In genomic region chr9:80811003-80811402, GRCh38 we compare ENCODE assay signal across 17 cellular contexts.
DNase-seq lines count a peak whose midpoint lies in the region; FAIRE-seq and TF ChIP-seq lines count a peak whose summit lies in the region.
"Had no signal": no experiment of that assay in that cellular context is flagged by ENCODE, and none has a peak within 500 bp of the region (broad histone marks: within the 10 kb centered on the region; RNA-seq: fewer than 3 reads in every experiment).

No MANE protein-coding gene starts in this region.

- TF ChIP-seq CTCF in mammary epithelial cell (conservative IDR thresholded peaks at IDR 0.05 in 1 of 2, IDR thresholded peaks at IDR 0.05 in 1 of 2; ENCODE audit: extremely low read depth in 1 of 2, insufficient read depth in 1 of 2, low read depth in 1 of 2, low read length in 2 of 2) (no peak), foreskin fibroblast (IDR thresholded peaks at IDR 0.05; ENCODE audit: low read depth, low read length) (no peak)

- H3K9me3 ChIP-seq in mammary epithelial cell (replicated peaks; ENCODE audit: insufficient read depth, low read length), result no peaks in the 10 kb centered on the region
- H3K9me3 ChIP-seq in trophoblast cell (ENCODE audit: insufficient read depth, low read depth, low read length), result no peaks in the 10 kb centered on the region

- H3K4me1 ChIP-seq in mammary epithelial cell (ENCODE audit: insufficient read depth, low read length), result no peaks in the 10 kb centered on the region
- H3K4me1 ChIP-seq in trophoblast cell (ENCODE audit: control insufficient read depth in 1 of 2, insufficient read depth in 2 of 2, low read length in 2 of 2), result no peaks in the 10 kb centered on the region

- CTCF ChIA-PET in mammary epithelial cell (lab: Charles Lee; ENCODE audit: low non-redundant PET), result no interaction called here

- no peak overlapping the region for H3K9ac ChIP-seq in mammary epithelial cell (ENCODE audit: insufficient read depth, low read length)
- H3K9ac ChIP-seq in trophoblast cell (ENCODE audit: low read length), result no peak overlapping the region

- H3K79me2 ChIP-seq in mammary epithelial cell (ENCODE audit: insufficient read depth, low read length) (no peaks in the 10 kb centered on the region), trophoblast cell (ENCODE audit: control insufficient read depth, insufficient read depth, low read length, poor library complexity) (no peaks in the 10 kb centered on the region)

- TF ChIP-seq POLR2A in H54 (IDR thresholded peaks at IDR 0.05; ENCODE audit: low read depth, low read length), result no peak

- no peaks in the 10 kb centered on the region for H3K79me1 ChIP-seq in trophoblast cell (ENCODE audit: low read length)

- dilution Hi-C loops in mammary epithelial cell (cut with HindIII; ENCODE audit: low sequenced_read_pairs), result no loop called here

- intact Hi-C loops in mammary epithelial cell (cut with micrococcal nuclease), result no loop called here

- BruUV-seq in mammary epithelial cell (replicated peaks; lab: Mats Ljungman, UMichigan), result no TSS peak

- no peak for FAIRE-seq in H54 (lab: Jason Lieb, UNC)
- FAIRE-seq: HTR-8/SVneo had no signal

- H4K12ac ChIP-seq in trophoblast cell (ENCODE audit: low read depth, low read length), result no peak overlapping the region

- no peak overlapping the region for H2BK120ac ChIP-seq in trophoblast cell (ENCODE audit: insufficient read depth, low read length, poor library complexity)

- H3K18ac ChIP-seq in trophoblast cell (ENCODE audit: low read length), result no peak overlapping the region

- H2AFZ ChIP-seq in mammary epithelial cell (ENCODE audit: low read depth, low read length), result no peak overlapping the region
- no peak overlapping the region for H2AFZ ChIP-seq in trophoblast cell (ENCODE audit: insufficient read depth, low read length, poor library complexity)
- H2AFZ ChIP-seq: PC-9 had no signal

- H4K20me1 ChIP-seq in mammary epithelial cell (ENCODE audit: insufficient read depth, low read length), result no peaks in the 10 kb centered on the region

- in situ Hi-C loops in mammary epithelial cell (cut with MboI; ENCODE audit: low sequenced_read_pairs in 2 of 2), result no loop called here

- no peak overlapping the region for H3K14ac ChIP-seq in trophoblast cell (ENCODE audit: low read length)

- H4K91ac ChIP-seq in trophoblast cell (ENCODE audit: low read depth, low read length), result no peak overlapping the region

- no peak overlapping the region for H3K4ac ChIP-seq in trophoblast cell (ENCODE audit: low read depth, low read length)

- no peak overlapping the region for H4K8ac ChIP-seq in trophoblast cell (ENCODE audit: low read depth, low read length)

- H2BK12ac ChIP-seq in trophoblast cell (ENCODE audit: low read length), result no peak overlapping the region

- H3K27ac ChIP-seq in mammary epithelial cell (ENCODE audit: insufficient read depth, low read depth, low read length) (no peak overlapping the region), trophoblast cell (ENCODE audit: low read depth, low read length) (no peak overlapping the region)
- H3K27ac ChIP-seq: HL-60, PC-9 had no signal

- H3K36me3 ChIP-seq in mammary epithelial cell (ENCODE audit: insufficient read depth, low read length) (no peaks in the 10 kb centered on the region), trophoblast cell (ENCODE audit: control insufficient read depth in 1 of 2, insufficient read depth in 2 of 2, low read length in 2 of 2) (no peaks in the 10 kb centered on the region)

- no peak overlapping the region for H3K4me3 ChIP-seq in mammary epithelial cell (replicated peaks in 1 of 3; ENCODE audit: insufficient read depth in 1 of 3, low read depth in 2 of 3, low read length in 3 of 3)
- no peak overlapping the region for H3K4me3 ChIP-seq in foreskin fibroblast (ENCODE audit: low read depth in 1 of 2, low read length in 2 of 2)
- H3K4me3 ChIP-seq in trophoblast cell (ENCODE audit: low read depth, low read length), result no peak overlapping the region
- H3K4me3 ChIP-seq: PC-9 had no signal

- H3K23ac ChIP-seq in trophoblast cell (ENCODE audit: low read length), result no peak overlapping the region

- no peak overlapping the region for H3K4me2 ChIP-seq in mammary epithelial cell (ENCODE audit: insufficient read depth, low read depth, low read length)
- no peak overlapping the region for H3K4me2 ChIP-seq in trophoblast cell (ENCODE audit: low read length)
- H3K4me2 ChIP-seq: PC-9 had no signal

- H2BK5ac ChIP-seq in trophoblast cell (ENCODE audit: low read depth, low read length, poor library complexity), result no peak overlapping the region

- H3K27me3 ChIP-seq in mammary epithelial cell (ENCODE audit: insufficient read depth, low read length) (no peaks in the 10 kb centered on the region), trophoblast cell (ENCODE audit: insufficient read depth, low read length) (no peaks in the 10 kb centered on the region)

- H2AK5ac ChIP-seq in trophoblast cell (ENCODE audit: low read length), result no peak overlapping the region

- DNase-seq in LHCN-M2 (ENCODE audit: low read depth) (peak; percentile 31), mammary epithelial cell (peak; percentile 23), foreskin fibroblast (peak; percentile 16 to 61), iPS-NIHi7 (ENCODE audit: extremely low spot score) (no peak), NOMO-1 treated with dmso at 0.1 percent for 144 hours (lab: John Stamatoyannopoulos, UW; ENCODE audit: unreplicated experiment) (no peak), trophoblast cell (no peak), H54 (ENCODE audit: insufficient read length, low spot score) (no peak)
- DNase-seq: ACHN; CD4-positive, CD25-positive, alpha-beta regulatory T cell; NCI-H1417 treated with DMSO at 0.1 percent for 48 hours; NCI-H2029; NCI-H2171; NCI-H510A; NCI-H774; PC-9 had no signal

Comparison
In these comparisons a context has a peak if more than half of its experiments do, and no peak if none do; other contexts are left out.
1. DNase-seq: peak in LHCN-M2 (single experiment), mammary epithelial cell (single experiment) and foreskin fibroblast (2 of 2); none in iPS-NIHi7 (single experiment), NOMO-1 treated with dmso at 0.1 percent for 144 hours (single experiment), trophoblast cell (0 of 2) and H54 (single experiment).